ENCODE assay signal across 30 cellular contexts in genomic region chr15:34759347-34759746, GRCh38. TPM values are rescaled to one million over a fixed set of nuclear protein-coding genes. Genes with fewer than 3 reads are reported as not detected.
"Had no signal": no experiment of that assay in that cellular context is flagged by ENCODE, and none has a peak within 500 bp of the region (broad histone marks: within the 10 kb centered on the region; RNA-seq: fewer than 3 reads in every experiment).

No MANE protein-coding gene starts in this region.

- ATAC-seq: T-cell, WTC11 had no signal

- H3K4me1 Mint-ChIP-seq: activated CD4-positive, alpha-beta T cell treated with anti-CD3 and anti-CD28 coated beads, Interleukin-2, amount 10 ng/mL, durations not matched to agents 24 days and 14 days had no signal

- H3K4me3 Mint-ChIP-seq: activated CD4-positive, alpha-beta T cell treated with anti-CD3 and anti-CD28 coated beads, Interleukin-2, amount 10 ng/mL, durations not matched to agents 24 days and 14 days; activated naive CD4-positive, alpha-beta T cell treated with anti-CD3 and anti-CD28 coated beads for 36 hours; activated naive CD8-positive, alpha-beta T cell; activated T-helper 17 cell treated with anti-CD3 and anti-CD28 coated beads, Interleukin-2, amount 50 U/mL, for 72 hours; T-cell; WTC11 had no signal

- H3K27ac Mint-ChIP-seq: activated CD4-positive, alpha-beta T cell treated with anti-CD3 and anti-CD28 coated beads, Interleukin-2, amount 10 ng/mL, durations not matched to agents 24 days and 14 days; activated naive CD4-positive, alpha-beta T cell treated with anti-CD3 and anti-CD28 coated beads for 36 hours; activated naive CD8-positive, alpha-beta T cell; activated T-helper 17 cell treated with anti-CD3 and anti-CD28 coated beads, Interleukin-2, amount 50 U/mL, for 72 hours; T-cell; WTC11 had no signal

- H3K9me3 ChIP-seq: Peyer's patch had no signal

- H3K9me3 Mint-ChIP-seq: activated CD4-positive, alpha-beta T cell treated with anti-CD3 and anti-CD28 coated beads, Interleukin-2, amount 10 ng/mL, durations not matched to agents 24 days and 14 days; activated naive CD4-positive, alpha-beta T cell treated with anti-CD3 and anti-CD28 coated beads for 36 hours; activated T-helper 17 cell treated with anti-CD3 and anti-CD28 coated beads, Interleukin-2, amount 50 U/mL, for 72 hours; T-cell; WTC11 had no signal

- H3K4me3 ChIP-seq: cardiac muscle cell, Peyer's patch had no signal

- H3K36me3 ChIP-seq: brain microvascular endothelial cell, cardiac muscle cell, Peyer's patch had no signal

- H3K36me3 Mint-ChIP-seq: activated naive CD8-positive, alpha-beta T cell; T-cell; WTC11 had no signal

- H3K27ac ChIP-seq: brain microvascular endothelial cell, cardiac muscle cell, Peyer's patch, RWPE1 had no signal

- DNase-seq: activated CD4-positive, alpha-beta T cell treated with anti-CD3 and anti-CD28 coated beads for 1 hour; activated CD4-positive, alpha-beta T cell treated with anti-CD3 and anti-CD28 coated beads, Interleukin-2, amount 10 ng/mL, durations not matched to agents 24 days and 14 days; activated CD4-positive, alpha-beta T cell treated with anti-CD3 and anti-CD28 coated beads, Interleukin-2, amount 50 U/mL, for 48 hours; activated gamma-delta T cell; activated naive CD4-positive, alpha-beta T cell treated with anti-CD3 and anti-CD28 coated beads for 36 hours; activated T-cell treated with anti-CD3 and anti-CD28 coated beads for 4 hours; activated T-cell treated with anti-CD3 and anti-CD28 coated beads, Interleukin-2, amount 50 U/mL, for 48 hours; brain microvascular endothelial cell; IMR-90; KG1; NCI-H1048; NCI-H1694; NCI-H2029 treated with DMSO at 0.1 percent for 48 hours; NCI-H2171 treated with DMSO at 0.1 percent for 48 hours; NCI-H226; NCI-H774; NK-92 treated with Interleukin-12 subunit alpha and Interleukin-12 subunit beta, amount 100 ng/mL, for 24 hours; OCI-M1; Peyer's patch; Right ventricle myocardium superior; T-cell; T-helper 2 cell had no signal

RNA-seq across cellular contexts. Expression of gene GJD2, which starts 4.5 kb away (rescaled TPM):
- total RNA-seq: activated CD4-positive, alpha-beta T cell treated with anti-CD3 and anti-CD28 coated beads, Interleukin-2, amount 10 ng/mL, durations not matched to agents 24 days and 14 days; activated naive CD4-positive, alpha-beta T cell treated with anti-CD3 and anti-CD28 coated beads for 36 hours; activated T-helper 17 cell treated with anti-CD3 and anti-CD28 coated beads, Interleukin-2, amount 50 U/mL, for 72 hours; IMR-90; LHCN-M2; M059J; Peyer's patch; Right ventricle myocardium superior; SK-MEL-5; T-cell had no signal

RNA-seq across cellular contexts. Expression of gene ACTC1, which starts 36.0 kb away (rescaled TPM):
- total RNA-seq: activated CD4-positive, alpha-beta T cell treated with anti-CD3 and anti-CD28 coated beads, Interleukin-2, amount 10 ng/mL, durations not matched to agents 24 days and 14 days; activated naive CD4-positive, alpha-beta T cell treated with anti-CD3 and anti-CD28 coated beads for 36 hours; activated T-helper 17 cell treated with anti-CD3 and anti-CD28 coated beads, Interleukin-2, amount 50 U/mL, for 72 hours; Peyer's patch; SK-MEL-5; T-cell had no signal
